In the genomic region with DNA sequence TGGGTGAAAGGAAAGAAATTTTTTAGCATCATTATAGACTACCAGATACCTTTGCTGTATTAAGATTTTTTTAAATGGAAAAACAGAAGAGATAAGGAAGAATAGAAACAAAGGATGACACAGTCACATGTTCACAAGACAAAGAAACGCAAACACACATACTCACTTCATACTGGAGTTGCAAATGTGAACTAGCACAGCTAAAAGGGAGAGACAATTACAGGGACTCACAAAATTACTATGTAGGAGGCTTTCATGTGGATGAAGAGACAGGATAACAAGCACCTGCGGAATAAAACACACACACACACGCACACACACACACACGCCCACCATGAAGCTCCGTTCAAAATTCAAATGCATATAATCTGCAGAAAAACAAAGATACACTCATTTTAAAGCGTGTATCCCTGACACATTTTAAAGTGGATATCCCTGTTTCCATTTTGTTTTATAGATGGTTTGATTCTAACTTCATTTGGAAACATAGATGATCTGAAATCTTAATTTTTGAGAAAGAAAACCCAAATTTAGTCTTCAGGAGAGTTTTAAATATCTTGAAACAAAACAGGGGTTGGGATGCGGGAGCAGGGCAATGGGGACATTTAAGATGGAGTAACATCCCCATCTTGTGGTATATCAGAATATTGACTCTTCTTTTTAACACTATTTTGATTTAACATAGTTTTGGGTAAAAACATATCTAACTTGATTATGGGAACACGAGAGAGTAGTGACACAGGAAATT, we compare ENCODE assay signal across 9 cellular contexts. TPM values are rescaled to one million over a fixed set of nuclear protein-coding genes. Genes with fewer than 3 reads are reported as not detected.
DNase-seq lines count a peak whose midpoint lies in the region; ATAC-seq and TF ChIP-seq lines count a peak whose summit lies in the region.
"Had no signal": no experiment of that assay in that cellular context is flagged by ENCODE, and none has a peak within 500 bp of the region (broad histone marks: within the 10 kb centered on the region; RNA-seq: fewer than 3 reads in every experiment).

No MANE protein-coding gene starts in this region.

- no TSS peak for BruUV-seq in mammary epithelial cell (replicated peaks; lab: Mats Ljungman, UMichigan)

- no peak overlapping the region for H3K4me2 ChIP-seq in mammary epithelial cell (ENCODE audit: insufficient read depth, low read depth, low read length)

- DNase-seq in NCI-H1092 treated with DMSO at 0.1 percent for 48 hours (lab: John Stamatoyannopoulos, UW) (peak; percentile 58), NCI-H1092 (lab: John Stamatoyannopoulos, UW) (no peak), NCI-H345 treated with DMSO at 0.1 percent for 48 hours (lab: John Stamatoyannopoulos, UW; ENCODE audit: unreplicated experiment) (peak; percentile 23), mammary epithelial cell (peak; percentile 12), kidney epithelial cell (ENCODE audit: low read depth) (no peak), tibial nerve (ENCODE audit: low spot score in 2 of 2) (no peak), OCI-M2 (lab: John Stamatoyannopoulos, UW; ENCODE audit: unreplicated experiment) (no peak)
- DNase-seq: activated naive CD8-positive, alpha-beta T cell treated with anti-CD3 and anti-CD28 coated beads, Interleukin-2, amount 10 ng/mL, durations not matched to agents 7 days and 5 days had no signal

- H2AFZ ChIP-seq in mammary epithelial cell (ENCODE audit: low read depth, low read length): no peak overlapping the region

- peak; percentile 55 for ATAC-seq in HG02623 (IDR thresholded peaks at IDR 0.05; ENCODE audit: unreplicated experiment)

- no peak for TF ChIP-seq EP300 in tibial nerve (IDR thresholded peaks at IDR 0.05)

- CTCF ChIA-PET in mammary epithelial cell (lab: Charles Lee; ENCODE audit: low non-redundant PET): no interaction called here

- H3K4me3 ChIP-seq in mammary epithelial cell (replicated peaks in 1 of 3; ENCODE audit: insufficient read depth in 1 of 3, low read depth in 2 of 3, low read length in 3 of 3) (no peak overlapping the region), kidney epithelial cell (ENCODE audit: low read depth, low read length) (peak overlapping the region; percentile 17), tibial nerve (no peak overlapping the region)

- H3K4me1 ChIP-seq in mammary epithelial cell (ENCODE audit: insufficient read depth, low read length) (peaks cover 3% of the 10 kb centered on the region), tibial nerve (peaks cover 0 to 7% (median 0%) of the 10 kb centered on the region in 4 donors)

- no peak for TF ChIP-seq POLR2A in tibial nerve (IDR thresholded peaks at IDR 0.05)

- H3K36me3 ChIP-seq in mammary epithelial cell (ENCODE audit: insufficient read depth, low read length): no peaks in the 10 kb centered on the region
- H3K36me3 ChIP-seq in kidney epithelial cell (ENCODE audit: control insufficient read depth, insufficient read depth, low read length): no peaks in the 10 kb centered on the region
- H3K36me3 ChIP-seq in tibial nerve: no peaks in the 10 kb centered on the region

- intact Hi-C loops in mammary epithelial cell (cut with micrococcal nuclease): loop anchor here (1.0 to 5.0 kb wide), 5 partner anchors 83 to 1804 kb away; partner anchors contain the start of gene MAML2

- H3K79me2 ChIP-seq in mammary epithelial cell (ENCODE audit: insufficient read depth, low read length): no peaks in the 10 kb centered on the region

- H3K9ac ChIP-seq in mammary epithelial cell (ENCODE audit: insufficient read depth, low read length): no peak overlapping the region

- in situ Hi-C loops in mammary epithelial cell (cut with MboI; ENCODE audit: low sequenced_read_pairs in 2 of 2): loop anchor here in 1 of 2 donors (10.0 kb wide), 1 partner anchor 1272 kb away; no protein-coding TSS in a partner anchor

- no peaks in the 10 kb centered on the region for H3K9me3 ChIP-seq in mammary epithelial cell (replicated peaks; ENCODE audit: insufficient read depth, low read length)
- peaks cover 0 to under 1% (median 0%) of the 10 kb centered on the region in 4 donors for H3K9me3 ChIP-seq in tibial nerve

- H3K27me3 ChIP-seq in mammary epithelial cell (ENCODE audit: insufficient read depth, low read length): no peaks in the 10 kb centered on the region
- H3K27me3 ChIP-seq in kidney epithelial cell (ENCODE audit: control insufficient read depth, insufficient read depth, low read length): no peaks in the 10 kb centered on the region
- H3K27me3 ChIP-seq in tibial nerve: peaks cover 0 to under 1% of the 10 kb centered on the region in 2 donors

- H3K27ac ChIP-seq in mammary epithelial cell (ENCODE audit: insufficient read depth, low read depth, low read length): no peak overlapping the region
- no peak overlapping the region for H3K27ac ChIP-seq in tibial nerve

- TF ChIP-seq CTCF in mammary epithelial cell (conservative IDR thresholded peaks at IDR 0.05 in 1 of 2, IDR thresholded peaks at IDR 0.05 in 1 of 2; ENCODE audit: extremely low read depth in 1 of 2, insufficient read depth in 1 of 2, low read depth in 1 of 2, low read length in 2 of 2): peak; percentile 42 to 45
- TF ChIP-seq CTCF in kidney epithelial cell (IDR thresholded peaks at IDR 0.05; ENCODE audit: insufficient read depth, low read length, poor library complexity, severe bottlenecking): peak; percentile 15
- peak; percentile 26 to 68 (median 45) for TF ChIP-seq CTCF in tibial nerve (IDR thresholded peaks at IDR 0.05)

- WGBS in mammary epithelial cell (ENCODE audit: low coverage, missing lambda C conversion rate): 10% methylated on average over 8 of the region's 8 CpGs
- 13 to 14% methylated on average over 8 of the region's 8 CpGs for WGBS in tibial nerve, 2 donors

- H4K20me1 ChIP-seq in mammary epithelial cell (ENCODE audit: insufficient read depth, low read length): no peaks in the 10 kb centered on the region

- dilution Hi-C loops in mammary epithelial cell (cut with HindIII; ENCODE audit: low sequenced_read_pairs): no loop called here

RNA-seq across cellular contexts. Expression of gene JRKL, which starts 36.7 kb away (rescaled TPM):
- total RNA-seq in mammary epithelial cell: 1 to 10 TPM; 7.2 to 9.6 TPM
- polyA plus RNA-seq in mammary epithelial cell: 3.0 TPM
- polyA minus RNA-seq in mammary epithelial cell: 4.7 TPM
- total RNA-seq in kidney epithelial cell: 8.8 and 9.5 TPM in 2 replicates
- 10 to 100 TPM in 1 of 4 donors, 1 to 10 TPM in 3; 5.9 to 10.5 (median 8.2) TPM for total RNA-seq in tibial nerve

RNA-seq across cellular contexts. Expression of gene CCDC82, which starts 36.8 kb away (rescaled TPM):
- 10 to 100 TPM; 14.3 to 17.9 TPM for total RNA-seq in mammary epithelial cell
- 4.7 TPM for polyA plus RNA-seq in mammary epithelial cell
- polyA minus RNA-seq in mammary epithelial cell: 3.5 TPM
- 25.5 and 45.7 TPM in 2 replicates for total RNA-seq in kidney epithelial cell
- 10 to 100 TPM; 41.9 to 73.4 (median 49.5) TPM for total RNA-seq in tibial nerve

Comparison
In these comparisons a context has a peak if more than half of its experiments do, and no peak if none do; other contexts are left out.
1. DNase-seq: peak in NCI-H1092 treated with DMSO at 0.1 percent for 48 hours (single experiment), NCI-H345 treated with DMSO at 0.1 percent for 48 hours (single experiment) and mammary epithelial cell (single experiment); none in NCI-H1092 (single experiment), kidney epithelial cell (single experiment), tibial nerve (0 of 2) and OCI-M2 (single experiment).
2. Peak in every context shown above with its lines, with median percentiles within 50 percentile points of each other: CTCF ChIP-seq.